Comparison of ENCODE assay signal across 18 cellular contexts in genomic region chr4:166816901-166817300, GRCh38.
DNase-seq lines count a peak whose midpoint lies in the region; ATAC-seq and TF ChIP-seq lines count a peak whose summit lies in the region.
"Had no signal": no experiment of that assay in that cellular context is flagged by ENCODE, and none has a peak within 500 bp of the region (broad histone marks: within the 10 kb centered on the region; RNA-seq: fewer than 3 reads in every experiment).

No MANE protein-coding gene starts in this region.

- H3K79me2 ChIP-seq in OCI-LY1 (ENCODE audit: insufficient read depth, low read length): no peaks in the 10 kb centered on the region

- 0 to 30% methylated on average over 1 to 3 of the region's 3 CpGs for WGBS in transverse colon (ENCODE audit: low coverage in 1 of 2), 2 donors

- H2AFZ ChIP-seq in OCI-LY1 (ENCODE audit: low read length): peak overlapping the region; percentile 71; the same call in 1 of the 2 replicates

- no peaks in the 10 kb centered on the region for H3F3A ChIP-seq in OCI-LY1 (ENCODE audit: insufficient read depth, low read length)

- peaks cover 4% of the 10 kb centered on the region; the same call in 1 of the 2 replicates for H3K9me3 ChIP-seq in OCI-LY1 (ENCODE audit: low read length)
- H3K9me3 ChIP-seq in transverse colon: no peaks in the 10 kb centered on the region
- H3K9me3 ChIP-seq: tibial nerve had no signal

- TF ChIP-seq CTCF in OCI-LY1 (IDR thresholded peaks at IDR 0.05; ENCODE audit: low read length) (no peak), transverse colon (IDR thresholded peaks at IDR 0.05) (no peak)

- DNase-seq in NCI-H1417 (lab: John Stamatoyannopoulos, UW): peak in 2 of 3 experiments; percentile 5 to 63
- no peak for DNase-seq in NCI-H1417 treated with DMSO at 0.1 percent for 48 hours (lab: John Stamatoyannopoulos, UW)
- peak; percentile 39 for DNase-seq in globus pallidus (ENCODE audit: low spot score)
- DNase-seq in transverse colon: peak; percentile 38
- DNase-seq: 8988T; activated naive CD8-positive, alpha-beta T cell treated with anti-CD3 and anti-CD28 coated beads for 36 hours; CD4-positive, CD25-positive, alpha-beta regulatory T cell; GDM1; NCI-H510A; retina; stimulated activated CD4-positive, alpha-beta T cell treated with anti-CD3 and anti-CD28 coated beads, Interleukin-2, amount 100 ng/mL, for 48 hours; T-cell had no signal

- H3K9me2 ChIP-seq in OCI-LY1 (ENCODE audit: low read depth, low read length): no peaks in the 10 kb centered on the region

- H3K36me3 ChIP-seq in OCI-LY1 (ENCODE audit: insufficient read depth, low read length) (no peaks in the 10 kb centered on the region), transverse colon (no peaks in the 10 kb centered on the region)
- H3K36me3 ChIP-seq: tibial nerve had no signal

- peak overlapping the region; percentile 30; the same call in 1 of the 2 replicates for H3K9ac ChIP-seq in OCI-LY1 (ENCODE audit: low read length)

- H3K4me1 ChIP-seq in OCI-LY1 (ENCODE audit: insufficient read depth, low read length, severe bottlenecking) (peaks cover 28% of the 10 kb centered on the region), transverse colon (peaks cover 0 to 13% (median 3%) of the 10 kb centered on the region in 4 donors)
- H3K4me1 ChIP-seq: tibial nerve had no signal

- in situ Hi-C loops in transverse colon (cut with MboI; ENCODE audit: low pct_ligation_motif_present in 1 of 4, low pct_unique_long_range_greater_than_20kb in 1 of 4, low sequenced_read_pairs in 3 of 4): no loop called here

- intact Hi-C loops in transverse colon (cut with DNase I; ENCODE audit: low total_unique reads): no loop called here

- H3K27me3 ChIP-seq in OCI-LY1 (ENCODE audit: insufficient read depth, low read length) (no peaks in the 10 kb centered on the region), transverse colon (no peaks in the 10 kb centered on the region)
- H3K27me3 ChIP-seq: tibial nerve had no signal

- H3K27ac ChIP-seq in OCI-LY1 (ENCODE audit: low read depth, low read length, poor library complexity, severe bottlenecking): peak overlapping the region; percentile 85
- H3K27ac ChIP-seq in transverse colon: peak overlapping the region in 3 of 4 donors; percentile 44 to 78 (median 75)
- H3K27ac ChIP-seq: tibial nerve had no signal

- TF ChIP-seq EP300 in transverse colon (IDR thresholded peaks at IDR 0.05; ENCODE audit: low read depth): no peak

- ATAC-seq in HG02884 (IDR thresholded peaks at IDR 0.05; ENCODE audit: unreplicated experiment): no peak
- ATAC-seq in GM19035 (IDR thresholded peaks at IDR 0.05; ENCODE audit: unreplicated experiment): no peak
- no peak for ATAC-seq in HG02571 (IDR thresholded peaks at IDR 0.05; ENCODE audit: unreplicated experiment)
- ATAC-seq: activated CD4-positive, CD25-positive, alpha-beta regulatory T cell treated with anti-CD3 and anti-CD28 coated beads, Interleukin-2, amount 50 U/mL, for 24 hours; T-cell had no signal

- no peaks in the 10 kb centered on the region for H4K20me1 ChIP-seq in OCI-LY1 (ENCODE audit: insufficient read depth, low read length)

- TF ChIP-seq POLR2A in transverse colon (IDR thresholded peaks at IDR 0.05): no peak

- peak overlapping the region; percentile 23; the same call in 1 of the 2 replicates for H3K4me2 ChIP-seq in OCI-LY1 (ENCODE audit: low read length)

- H3K4me3 ChIP-seq in OCI-LY1 (ENCODE audit: low read depth, low read length, poor library complexity, severe bottlenecking) (no peak overlapping the region), transverse colon (no peak overlapping the region)
- H3K4me3 ChIP-seq: tibial nerve had no signal
